21 cellular contexts compared by ENCODE assay signal in the genomic region with DNA sequence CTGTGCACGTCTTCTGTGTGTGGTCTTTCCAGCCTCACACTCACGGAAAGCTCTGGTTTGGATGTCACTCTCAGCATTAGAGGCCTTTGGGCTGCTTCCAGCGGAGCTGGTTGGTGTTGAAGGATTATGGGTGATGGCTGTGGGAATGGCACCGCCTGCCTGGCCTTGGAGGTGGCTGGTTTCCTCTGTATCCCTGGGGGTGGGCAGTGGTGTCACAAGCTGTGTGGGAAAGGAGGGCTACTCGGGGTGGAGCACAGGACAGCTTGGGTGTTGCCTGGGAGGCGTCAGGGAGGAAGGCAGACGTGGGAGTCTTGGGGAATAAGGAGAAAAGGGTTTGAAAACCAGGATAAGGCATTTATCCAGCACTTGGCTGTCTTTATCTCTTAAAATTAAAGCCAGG.
DNase-seq lines count a peak whose midpoint lies in the region; ATAC-seq and TF ChIP-seq lines count a peak whose summit lies in the region.
"Had no signal": no experiment of that assay in that cellular context is flagged by ENCODE, and none has a peak within 500 bp of the region (broad histone marks: within the 10 kb centered on the region; RNA-seq: fewer than 3 reads in every experiment).

No MANE protein-coding gene starts in this region.

- no peak overlapping the region for H3K4me3 Mint-ChIP-seq in CD4-positive, alpha-beta T cell
- H3K4me3 Mint-ChIP-seq: naive B cell; stimulated activated naive B cell treated with anti-CD40 and anti-IgM and Interleukin-4, amounts not matched to agents 10 μg/mL and 1 μg/mL and 100 μg/mL, for 72 hours had no signal

- H3K4me1 ChIP-seq in esophagus squamous epithelium (peaks cover 0 to 23% (median 14%) of the 10 kb centered on the region in 3 donors), psoas muscle (peaks cover 33% of the 10 kb centered on the region), vagina (peaks cover 25% of the 10 kb centered on the region)
- H3K4me1 ChIP-seq: HAP-1, prostate gland had no signal

- TF ChIP-seq POLR2A in esophagus squamous epithelium (IDR thresholded peaks at IDR 0.05) (no peak), vagina (IDR thresholded peaks at IDR 0.05) (no peak)

- H3K9me3 ChIP-seq in esophagus squamous epithelium (no peaks in the 10 kb centered on the region), psoas muscle (no peaks in the 10 kb centered on the region), vagina (no peaks in the 10 kb centered on the region)
- H3K9me3 ChIP-seq in CD4-positive, alpha-beta T cell (ENCODE audit: control insufficient read depth, low read length): no peaks in the 10 kb centered on the region
- H3K9me3 ChIP-seq: adrenal gland, HAP-1, left lung, prostate gland had no signal

- CTCF ChIA-PET in CD4-positive, alpha-beta T cell (lab: Charles Lee): no interaction called here

- H3K4me3 ChIP-seq in esophagus squamous epithelium (no peak overlapping the region), psoas muscle (no peak overlapping the region), vagina (no peak overlapping the region)
- H3K4me3 ChIP-seq: adrenal gland, HAP-1, left lung, PC-9, prostate gland, SK-N-MC had no signal

- 59 to 63% methylated on average over 5 of the region's 7 CpGs for WGBS in esophagus squamous epithelium, 2 donors
- 77 to 87% (median 86%) methylated on average over 7 of the region's 7 CpGs for WGBS in psoas muscle, 3 donors

- H3K36me3 ChIP-seq in esophagus squamous epithelium (no peaks in the 10 kb centered on the region), psoas muscle (ENCODE audit: insufficient read depth in 1 of 2, low read depth in 1 of 2) (no peaks in the 10 kb centered on the region), vagina (no peaks in the 10 kb centered on the region)
- H3K36me3 ChIP-seq: adrenal gland, HAP-1, left lung, prostate gland had no signal

- no peaks in the 10 kb centered on the region for H3K9me3 Mint-ChIP-seq in CD4-positive, alpha-beta T cell

- H3K27ac ChIP-seq in esophagus squamous epithelium: peak overlapping the region in 3 of 4 donors; percentile 4 to 61 (median 42)
- peak overlapping the region; percentile 41 for H3K27ac ChIP-seq in psoas muscle
- H3K27ac ChIP-seq in vagina: peak overlapping the region; percentile 60
- H3K27ac ChIP-seq in CD4-positive, alpha-beta T cell (ENCODE audit: low read depth, low read length): no peak overlapping the region
- H3K27ac ChIP-seq: PC-9, prostate gland, SK-N-MC had no signal

- intact Hi-C loops in esophagus squamous epithelium (cut with DNase I) (no loop called here), left ventricle myocardium superior (cut with micrococcal nuclease) (loop anchor here (10.0 kb wide), 1 partner anchor 45 kb away; no protein-coding TSS in a partner anchor), psoas muscle (cut with DNase I) (loop anchor here (5.0 to 10.0 kb wide), 2 partner anchors 58 to 75 kb away; a partner anchor contains a TSS), vagina (cut with DNase I) (no loop called here)
- intact Hi-C loops in CD4-positive, alpha-beta T cell (cut with DNase I, micrococcal nuclease): no loop called here

- H3K27me3 Mint-ChIP-seq in CD4-positive, alpha-beta T cell: peaks cover 6% of the 10 kb centered on the region

- TF ChIP-seq CTCF in esophagus squamous epithelium (IDR thresholded peaks at IDR 0.05) (no peak), psoas muscle (IDR thresholded peaks at IDR 0.05) (no peak), vagina (IDR thresholded peaks at IDR 0.05) (no peak)
- TF ChIP-seq CTCF in CD4-positive, alpha-beta T cell (IDR thresholded peaks at IDR 0.05): no peak

- peak; percentile 17 for ATAC-seq in left ventricle myocardium superior
- ATAC-seq in psoas muscle: no peak
- ATAC-seq in CD4-positive, alpha-beta T cell (ENCODE audit: poor library complexity): no peak
- no peak for ATAC-seq in GM21423 (IDR thresholded peaks at IDR 0.05; ENCODE audit: unreplicated experiment)
- ATAC-seq: left lung; stimulated activated naive B cell treated with anti-CD40 and anti-IgM and Interleukin-4, amounts not matched to agents 10 μg/mL and 1 μg/mL and 100 μg/mL, for 72 hours had no signal

- no peak overlapping the region for H3K27ac Mint-ChIP-seq in CD4-positive, alpha-beta T cell
- H3K27ac Mint-ChIP-seq: naive B cell; stimulated activated naive B cell treated with anti-CD40 and anti-IgM and Interleukin-4, amounts not matched to agents 10 μg/mL and 1 μg/mL and 100 μg/mL, for 72 hours had no signal

- no peaks in the 10 kb centered on the region for H3K27me3 ChIP-seq in esophagus squamous epithelium
- H3K27me3 ChIP-seq in psoas muscle (ENCODE audit: insufficient read depth in 3 of 3, low read length in 2 of 3): no peaks in the 10 kb centered on the region
- H3K27me3 ChIP-seq in vagina: no peaks in the 10 kb centered on the region
- H3K27me3 ChIP-seq in CD4-positive, alpha-beta T cell (ENCODE audit: control insufficient read depth, insufficient read depth, low read length): no peaks in the 10 kb centered on the region
- H3K27me3 ChIP-seq: adrenal gland, left lung had no signal

- DNase-seq in esophagus squamous epithelium (lab: John Stamatoyannopoulos, UW): no peak
- peak; percentile 76 for DNase-seq in left ventricle myocardium superior
- DNase-seq in psoas muscle: peak in 1 of 2 donors; percentile 40
- DNase-seq in vagina (ENCODE audit: extremely low spot score in 2 of 2): no peak
- no peak for DNase-seq in stimulated activated naive CD4-positive, alpha-beta T cell (lab: John Stamatoyannopoulos, UW)
- DNase-seq in CD4-positive, alpha-beta T cell: no peak
- DNase-seq: activated CD4-positive, CD25-positive, alpha-beta regulatory T cell; activated CD8-positive, alpha-beta memory T cell treated with anti-CD3 and anti-CD28 coated beads for 24 hours; COR-L47; effector CD8-positive, alpha-beta T cell; left lung; naive B cell; NCI-H187; NCI-H2227 treated with DMSO at 0.1 percent for 48 hours; stimulated activated naive B cell treated with anti-CD40 and anti-IgM and Interleukin-4, amounts not matched to agents 10 μg/mL and 1 μg/mL and 100 μg/mL, for 72 hours had no signal

- H3K4me1 Mint-ChIP-seq in CD4-positive, alpha-beta T cell (ENCODE audit: low read depth): no peaks in the 10 kb centered on the region
- H3K4me1 Mint-ChIP-seq: naive B cell; stimulated activated naive B cell treated with anti-CD40 and anti-IgM and Interleukin-4, amounts not matched to agents 10 μg/mL and 1 μg/mL and 100 μg/mL, for 72 hours had no signal

- POLR2A ChIA-PET in CD4-positive, alpha-beta T cell (lab: Charles Lee): no interaction called here

- no peaks in the 10 kb centered on the region for H3K36me3 Mint-ChIP-seq in CD4-positive, alpha-beta T cell (ENCODE audit: low read depth)
- H3K36me3 Mint-ChIP-seq: naive B cell had no signal

Comparison
In these comparisons a context has a peak if more than half of its experiments do, and no peak if none do; other contexts are left out.
1. intact Hi-C loops: an anchor here in left ventricle myocardium superior (10.0 kb wide) and psoas muscle (5.0 to 10.0 kb wide); none called in esophagus squamous epithelium, vagina and CD4-positive, alpha-beta T cell.